Comparison of ENCODE assay signal across 14 cellular contexts in genomic region chr2:36578343-36579296, GRCh38. TPM values are rescaled to one million over a fixed set of nuclear protein-coding genes. Genes with fewer than 3 reads are reported as not detected.
DNase-seq lines count a peak whose midpoint lies in the region; ATAC-seq and TF ChIP-seq lines count a peak whose summit lies in the region.
"Had no signal": no experiment of that assay in that cellular context is flagged by ENCODE, and none has a peak within 500 bp of the region (broad histone marks: within the 10 kb centered on the region; RNA-seq: fewer than 3 reads in every experiment).

No MANE protein-coding gene starts in this region.

- CTCF ChIA-PET in A673 (lab: Charles Lee) = interaction anchor here (0.5 kb wide), 1 partner anchor 39 kb away, joined by 6 read pairs; no protein-coding TSS in a partner anchor

- BruUV-seq in A673 (replicated peaks; lab: Mats Ljungman, UMichigan) = no TSS peak

- H3K4me3 ChIP-seq in ACC112 (ENCODE audit: low read depth, low read length) (no peak overlapping the region), A673 (ENCODE audit: low read depth, low read length, poor library complexity, severe bottlenecking) (no peak overlapping the region)
- H3K4me3 ChIP-seq: esophagus squamous epithelium, SJCRH30 had no signal

- peak; percentile 11 for DNase-seq in GM20000 (ENCODE audit: low spot score)
- no peak for DNase-seq in left colon
- no peak for DNase-seq in effector CD4-positive, alpha-beta T cell
- DNase-seq in A673 (ENCODE audit: low spot score) = no peak
- no peak for DNase-seq in DMS114 treated with DMSO at 0.1 percent for 48 hours (lab: John Stamatoyannopoulos, UW; ENCODE audit: unreplicated experiment)
- DNase-seq: activated gamma-delta T cell treated with Interleukin-2 at 50 U/mL for 16 hours; CD4-positive, alpha-beta memory T cell; esophagus squamous epithelium; NCI-H526 treated with DMSO at 0.1 percent for 48 hours; SJCRH30 had no signal

- H3K4me3 Mint-ChIP-seq in T-helper 1 cell treated with Interleukin-12 subunit alpha and Interleukin-12 subunit beta and Interleukin-4 antibody, amounts not matched to agents 30 μg/mL and 1 μg/mL, for 36 hours = peak overlapping the region; percentile 30
- H3K4me3 Mint-ChIP-seq: CD4-positive, alpha-beta memory T cell; WTC11 had no signal

- peaks cover 87% of the 10 kb centered on the region for H3K36me3 ChIP-seq in ACC112 (ENCODE audit: insufficient read depth, low read length)
- H3K36me3 ChIP-seq in A673 (ENCODE audit: insufficient read depth, low read length, poor library complexity, severe bottlenecking) = peaks cover 35% of the 10 kb centered on the region

- POLR2A ChIA-PET in A673 (lab: Charles Lee; ENCODE audit: low non-redundant PET) = no interaction called here

- H3K36me3 Mint-ChIP-seq in T-helper 1 cell treated with Interleukin-12 subunit alpha and Interleukin-12 subunit beta and Interleukin-4 antibody, amounts not matched to agents 30 μg/mL and 1 μg/mL, for 36 hours (ENCODE audit: low read depth) = peaks cover 42% of the 10 kb centered on the region

- peaks cover 9% of the 10 kb centered on the region for H3K4me1 ChIP-seq in ACC112 (ENCODE audit: control insufficient read depth, insufficient read depth, low read length, unreplicated experiment)
- peaks cover 12% of the 10 kb centered on the region for H3K4me1 ChIP-seq in A673 (ENCODE audit: insufficient read depth, low read length, poor library complexity, severe bottlenecking)
- H3K4me1 ChIP-seq: SJCRH30 had no signal

- intact Hi-C loops in left colon (cut with DNase I, micrococcal nuclease) (no loop called here), A673 (cut with micrococcal nuclease; ENCODE audit: unreplicated experiment) (no loop called here)

- no peak overlapping the region for H2AFZ ChIP-seq in ACC112 (ENCODE audit: low read length, unreplicated experiment)

- TF ChIP-seq CTCF in GM20000 (IDR thresholded peaks at IDR 0.05; ENCODE audit: extremely low read depth, missing control alignments) (no peak), A673 (conservative IDR thresholded peaks at IDR 0.05; ENCODE audit: low read depth, low read length) (no peak)

- H3K27ac ChIP-seq in ACC112 (ENCODE audit: low read depth, low read length) (peak overlapping the region; percentile 40), A673 (ENCODE audit: low read depth, low read length, poor library complexity, severe bottlenecking) (no peak overlapping the region)
- H3K27ac ChIP-seq: SJCRH30 had no signal

- no peaks in the 10 kb centered on the region for H3K9me3 ChIP-seq in A673 (ENCODE audit: low read depth, low read length, poor library complexity, severe bottlenecking)
- H3K9me3 ChIP-seq: esophagus squamous epithelium, SJCRH30 had no signal

- H3K27me3 ChIP-seq in ACC112 (ENCODE audit: insufficient read depth, low read length) (no peaks in the 10 kb centered on the region), A673 (replicated peaks; ENCODE audit: insufficient read depth, low read depth, low read length, poor library complexity) (no peaks in the 10 kb centered on the region)
- H3K27me3 ChIP-seq: SJCRH30 had no signal

- peaks cover 11% of the 10 kb centered on the region for H3K4me1 Mint-ChIP-seq in T-helper 1 cell treated with Interleukin-12 subunit alpha and Interleukin-12 subunit beta and Interleukin-4 antibody, amounts not matched to agents 30 μg/mL and 1 μg/mL, for 36 hours (ENCODE audit: low read depth)
- H3K4me1 Mint-ChIP-seq: WTC11 had no signal

- no peaks in the 10 kb centered on the region for H3K27me3 Mint-ChIP-seq in T-helper 1 cell treated with Interleukin-12 subunit alpha and Interleukin-12 subunit beta and Interleukin-4 antibody, amounts not matched to agents 30 μg/mL and 1 μg/mL, for 36 hours (ENCODE audit: low read depth)
- H3K27me3 Mint-ChIP-seq: CD4-positive, alpha-beta memory T cell had no signal

- H3K79me2 ChIP-seq in ACC112 (ENCODE audit: control insufficient read depth, insufficient read depth, low read length, unreplicated experiment) = peaks cover 18% of the 10 kb centered on the region

- peak; percentile 76 for ATAC-seq in left colon
- no peak for ATAC-seq in HG02938 (IDR thresholded peaks at IDR 0.05; ENCODE audit: unreplicated experiment)
- ATAC-seq: WTC11 had no signal

- H3K9me3 Mint-ChIP-seq in T-helper 1 cell treated with Interleukin-12 subunit alpha and Interleukin-12 subunit beta and Interleukin-4 antibody, amounts not matched to agents 30 μg/mL and 1 μg/mL, for 36 hours = no peaks in the 10 kb centered on the region
- H3K9me3 Mint-ChIP-seq: CD4-positive, alpha-beta memory T cell; WTC11 had no signal

- peak overlapping the region; percentile 45 for H3K27ac Mint-ChIP-seq in T-helper 1 cell treated with Interleukin-12 subunit alpha and Interleukin-12 subunit beta and Interleukin-4 antibody, amounts not matched to agents 30 μg/mL and 1 μg/mL, for 36 hours
- H3K27ac Mint-ChIP-seq: WTC11 had no signal

RNA-seq across cellular contexts. Expression of gene FEZ2, which starts 19.3 kb away (rescaled TPM):
- total RNA-seq in left colon (10 to 100 TPM; 45.3 to 54.4 TPM), A673 (2021) (57.5 and 62.9 TPM in 2 replicates)
